Comparison of ENCODE assay signal across 8 cellular contexts in genomic region chr3:157532529-157533297, GRCh38. TPM values are rescaled to one million over a fixed set of nuclear protein-coding genes. Genes with fewer than 3 reads are reported as not detected.
A peak's percentile ranks its signal among the peaks of the same experiment; 100 is the strongest.
DNase-seq lines count a peak whose midpoint lies in the region; ATAC-seq and TF ChIP-seq lines count a peak whose summit lies in the region.

No MANE protein-coding gene starts in this region.

- peak; percentile 68 to 69 for ATAC-seq in activated T-cell treated with anti-CD3 and anti-CD28 coated beads, Interleukin-2, amount 50 U/mL, for 72 hours (replicated peaks in 1 of 2)
- ATAC-seq in HCT116 (peak; percentile 95), left lung (peak; percentile 97)

- H3K4me1 ChIP-seq in HCT116 (ENCODE audit: control insufficient read depth in 1 of 2, insufficient read depth in 2 of 2, low read length in 2 of 2) (peaks cover 0 to 7% of the 10 kb centered on the region in 2 experiments; a peak in 2 of 4 replicates), OCI-LY7 (ENCODE audit: insufficient read depth, low read length, poor library complexity, severe bottlenecking) (no peaks in the 10 kb centered on the region), left lung (peaks cover 0 to 8% of the 10 kb centered on the region in 2 donors)

- H4K20me1 ChIP-seq in HCT116 (ENCODE audit: insufficient read depth) (no peaks in the 10 kb centered on the region), OCI-LY7 (ENCODE audit: insufficient read depth, low read length) (no peaks in the 10 kb centered on the region)

- TF ChIP-seq RAD21 in HCT116 (IDR thresholded peaks at IDR 0.05; ENCODE audit: low read depth): peak; percentile 90

- H2AFZ ChIP-seq in HCT116 (ENCODE audit: low read depth, low read length, poor library complexity, severe bottlenecking) (peak overlapping the region; percentile 95), OCI-LY7 (ENCODE audit: low read length) (peak overlapping the region; percentile 40)

- H3K9ac ChIP-seq in HCT116 (ENCODE audit: low read length): no peak overlapping the region

- H3K27ac Mint-ChIP-seq in activated T-cell treated with anti-CD3 and anti-CD28 coated beads, Interleukin-2, amount 50 U/mL, for 72 hours: no peak overlapping the region
- no peak overlapping the region for H3K27ac Mint-ChIP-seq in type B pancreatic cell

- CTCF ChIA-PET in HCT116 (lab: Charles Lee) (interaction anchor here (0.6 to 4.6 kb wide), 27 partner anchors 11 to 1259 kb away, joined by 3 to 103 read pairs (median 4); partner anchors contain the start of gene VEPH1), OCI-LY7 (lab: Charles Lee; ENCODE audit: unreplicated experiment) (no interaction called here)

- no peaks in the 10 kb centered on the region for H3K4me1 Mint-ChIP-seq in activated T-cell treated with anti-CD3 and anti-CD28 coated beads, Interleukin-2, amount 50 U/mL, for 72 hours (ENCODE audit: low read depth)
- H3K4me1 Mint-ChIP-seq in type B pancreatic cell (ENCODE audit: unreplicated experiment): peaks cover 4% of the 10 kb centered on the region

- no peaks in the 10 kb centered on the region for H3K79me2 ChIP-seq in HCT116 (ENCODE audit: insufficient read depth, low read length)
- H3K79me2 ChIP-seq in OCI-LY7 (ENCODE audit: insufficient read depth, low read depth, low read length): no peaks in the 10 kb centered on the region

- no peak overlapping the region for H3K27ac ChIP-seq in HCT116 (ENCODE audit: low read depth, low read length)
- no peak overlapping the region for H3K27ac ChIP-seq in OCI-LY7 (ENCODE audit: low read depth, low read length, poor library complexity, severe bottlenecking)
- no peak overlapping the region for H3K27ac ChIP-seq in left lung

- no peaks in the 10 kb centered on the region for H3K36me3 Mint-ChIP-seq in activated T-cell treated with anti-CD3 and anti-CD28 coated beads, Interleukin-2, amount 50 U/mL, for 72 hours (ENCODE audit: insufficient read depth in 2 of 2)
- no peaks in the 10 kb centered on the region for H3K36me3 Mint-ChIP-seq in type B pancreatic cell

- no peaks in the 10 kb centered on the region for H3K27me3 ChIP-seq in HCT116 (ENCODE audit: insufficient read depth, low read length)
- no peaks in the 10 kb centered on the region for H3K27me3 ChIP-seq in left lung

- H3K4me3 ChIP-seq in HCT116 (replicated peaks in 1 of 2; ENCODE audit: low read depth in 1 of 2, low read length in 2 of 2) (no peak overlapping the region), OCI-LY7 (ENCODE audit: low read depth, low read length, poor library complexity, severe bottlenecking) (no peak overlapping the region), left lung (no peak overlapping the region)

- peak; percentile 14 to 32 for DNase-seq in activated T-cell treated with anti-CD3 and anti-CD28 coated beads, Interleukin-2, amount 50 U/mL, for 72 hours
- no peak for DNase-seq in activated T-cell treated with anti-CD3 and anti-CD28 coated beads, Interleukin-2, amount 50 U/mL, for 1 hour
- peak; percentile 65 for DNase-seq in HCT116 (ENCODE audit: low read depth, low spot score)
- peak; percentile 86 to 91 for DNase-seq in Kasumi-1 (lab: John Stamatoyannopoulos, UW)
- DNase-seq in OCI-LY7 (ENCODE audit: low spot score): peak; percentile 57
- peak; percentile 20 to 21 for DNase-seq in cerebellar nuclear complex (lab: John Stamatoyannopoulos, UW)
- no peak for DNase-seq in left lung
- DNase-seq in type B pancreatic cell (ENCODE audit: extremely low spot score, unreplicated experiment): no peak

- BruUV-seq in HCT116 (replicated peaks; lab: Mats Ljungman, UMichigan) (no TSS peak), OCI-LY7 (replicated peaks; lab: Mats Ljungman, UMichigan) (no TSS peak)

- TF ChIP-seq CTCF in HCT116 (IDR thresholded peaks at IDR 0.05 in 2 of 3, conservative IDR thresholded peaks at IDR 0.05 in 1 of 3; ENCODE audit: borderline replicate concordance in 1 of 3, insufficient read depth in 1 of 3, low read depth in 2 of 3, low read length in 2 of 3) (peak; percentile 73 to 91 (median 85)), OCI-LY7 (conservative IDR thresholded peaks at IDR 0.05; ENCODE audit: low read length) (peak; percentile 93), left lung (IDR thresholded peaks at IDR 0.05) (peak; percentile 58 to 61), type B pancreatic cell (conservative IDR thresholded peaks at IDR 0.05) (peak; percentile 90)

- RAD21 ChIA-PET in HCT116 (lab: Charles Lee; ENCODE audit: low non-redundant PET in 1 of 2, low total read pairs in 2 of 2, uncharacterized antibody in 2 of 2, unreplicated experiment in 2 of 2): interaction anchor here (1.2 to 1.6 kb wide), 5 partner anchors 40 to 999 kb away, joined by 3 to 11 read pairs (median 8); no protein-coding TSS in a partner anchor

- no peaks in the 10 kb centered on the region for H3K9me3 Mint-ChIP-seq in activated T-cell treated with anti-CD3 and anti-CD28 coated beads, Interleukin-2, amount 50 U/mL, for 72 hours
- no peaks in the 10 kb centered on the region for H3K9me3 Mint-ChIP-seq in type B pancreatic cell

- H3K9me2 ChIP-seq in HCT116 (ENCODE audit: insufficient read depth) (no peaks in the 10 kb centered on the region), OCI-LY7 (ENCODE audit: insufficient read depth, low read length) (no peaks in the 10 kb centered on the region)

- TF ChIP-seq POLR2A in HCT116 (IDR thresholded peaks at IDR 0.05; ENCODE audit: borderline replicate concordance, extremely low read depth, insufficient read depth, insufficient read length): no peak

- POLR2A ChIA-PET in HCT116 (lab: Charles Lee) (interaction anchor here (0.9 to 1.3 kb wide), 2 partner anchors 40 to 372 kb away, joined by 3 to 5 read pairs; partner anchors contain the start of gene CCNL1), OCI-LY7 (lab: Charles Lee) (interaction anchor here (0.9 to 2.1 kb wide), 5 partner anchors 12 to 663 kb away, joined by 3 to 6 read pairs (median 4); no protein-coding TSS in a partner anchor)

- H3K4me3 Mint-ChIP-seq in activated T-cell treated with anti-CD3 and anti-CD28 coated beads, Interleukin-2, amount 50 U/mL, for 72 hours: no peak overlapping the region
- no peak overlapping the region for H3K4me3 Mint-ChIP-seq in type B pancreatic cell

- intact Hi-C loops in HCT116 (cut with micrococcal nuclease) (loop anchor here (1.0 kb wide), 3 partner anchors 40 to 1000 kb away; no protein-coding TSS in a partner anchor), OCI-LY7 (cut with micrococcal nuclease; ENCODE audit: unreplicated experiment) (loop anchor here (1.0 kb wide), 1 partner anchor 40 kb away; no protein-coding TSS in a partner anchor), left lung (cut with DNase I) (no loop called here)

- H3K9me3 ChIP-seq in HCT116 (ENCODE audit: control insufficient read depth in 1 of 2, insufficient read depth in 1 of 2, low read depth in 1 of 2, low read length in 2 of 2): no peaks in the 10 kb centered on the region
- H3K9me3 ChIP-seq in OCI-LY7 (ENCODE audit: low read length): no peaks in the 10 kb centered on the region
- no peaks in the 10 kb centered on the region for H3K9me3 ChIP-seq in left lung

- peak overlapping the region; percentile 17 for H3K4me2 ChIP-seq in HCT116 (ENCODE audit: low read length)
- H3K4me2 ChIP-seq in OCI-LY7 (ENCODE audit: low read length): no peak overlapping the region

- H3K27me3 Mint-ChIP-seq in activated T-cell treated with anti-CD3 and anti-CD28 coated beads, Interleukin-2, amount 50 U/mL, for 72 hours (ENCODE audit: low read depth): peaks cover 9% of the 10 kb centered on the region
- H3K27me3 Mint-ChIP-seq in type B pancreatic cell: no peaks in the 10 kb centered on the region

- H3K36me3 ChIP-seq in HCT116 (ENCODE audit: control insufficient read depth in 1 of 2, insufficient read depth in 2 of 2, low read length in 2 of 2) (no peaks in the 10 kb centered on the region), OCI-LY7 (ENCODE audit: insufficient read depth, low read length) (no peaks in the 10 kb centered on the region), left lung (no peaks in the 10 kb centered on the region)

TF ChIP-seq in HCT116, 20 proteins besides CTCF, POLR2A, EP300 and RAD21:
- TF ChIP-seq SRF (IDR thresholded peaks at IDR 0.05; ENCODE audit: low read depth): peak; percentile 76
- 0 out of 2 replicates have a peak, but pooled peaks have one; percentile 18 for TF ChIP-seq CBX3 (IDR thresholded peaks at IDR 0.05; ENCODE audit: low read depth)
- no peak for TF ChIP-seq TCF7L2 (IDR thresholded peaks at IDR 0.05; ENCODE audit: borderline replicate concordance, extremely low read depth, insufficient read depth, insufficient read length)
- TF ChIP-seq CEBPB (IDR thresholded peaks at IDR 0.05; ENCODE audit: low read depth): peak; percentile 28; the same call in 1 of the 2 replicates

RNA-seq across cellular contexts. Expression of gene VEPH1, which starts 29.5 kb away (rescaled TPM):
- not detected for total RNA-seq in activated T-cell treated with anti-CD3 and anti-CD28 coated beads, Interleukin-2, amount 50 U/mL, for 72 hours
- total RNA-seq in HCT116 (2021; ENCODE audit: unreplicated experiment) (4.9 TPM), OCI-LY7 (2022) (not detected in 2 replicates), left lung (100 to 1,000 TPM in 1 of 2 donors, 10 to 100 TPM in 1; 86.8 to 143 TPM), type B pancreatic cell (ENCODE audit: low replicate concordance) (5.9 and 8.6 TPM in 2 replicates)
- 0.45 and 1.0 TPM in 2 replicates for polyA plus RNA-seq in HCT116 (2012)
- not detected in 2 replicates for total RNA-seq in OCI-LY7 (2014; rRNA removed; shearing (Covaris generic))

Comparison
In these comparisons a context has a peak if more than half of its experiments do, and no peak if none do; other contexts are left out.
1. DNase-seq: peak in activated T-cell treated with anti-CD3 and anti-CD28 coated beads, Interleukin-2, amount 50 U/mL, for 72 hours (2 of 2), HCT116 (single experiment), Kasumi-1 (2 of 2), OCI-LY7 (single experiment) and cerebellar nuclear complex (2 of 2); none in activated T-cell treated with anti-CD3 and anti-CD28 coated beads, Interleukin-2, amount 50 U/mL, for 1 hour (single experiment), left lung (0 of 2) and type B pancreatic cell (single experiment).
2. intact Hi-C loops: an anchor here in HCT116 (1.0 kb wide) and OCI-LY7 (1.0 kb wide); none called in left lung.
3. Peak in every context shown above with its lines, with median percentiles within 50 percentile points of each other: ATAC-seq and CTCF ChIP-seq.